Comparison of ENCODE assay signal across 9 cellular contexts in genomic region chr17:79845601-79845949, GRCh38. TPM values are rescaled to one million over a fixed set of nuclear protein-coding genes. Genes with fewer than 3 reads are reported as not detected.
DNase-seq lines count a peak whose midpoint lies in the region; ATAC-seq and TF ChIP-seq lines count a peak whose summit lies in the region.
"Had no signal": no experiment of that assay in that cellular context is flagged by ENCODE, and none has a peak within 500 bp of the region (broad histone marks: within the 10 kb centered on the region; RNA-seq: fewer than 3 reads in every experiment).

No MANE protein-coding gene starts in this region.

- peaks cover 57% of the 10 kb centered on the region for H3K27me3 Mint-ChIP-seq in CD4-positive, alpha-beta T cell
- H3K27me3 Mint-ChIP-seq in neural crest cell (ENCODE audit: low read depth): peaks cover 58% of the 10 kb centered on the region

- no peak for ATAC-seq in CD4-positive, alpha-beta T cell (ENCODE audit: poor library complexity)
- no peak for ATAC-seq in HG03378 (IDR thresholded peaks at IDR 0.05; ENCODE audit: unreplicated experiment)

- peak; percentile 27 for TF ChIP-seq POLR2A in erythroblast (IDR thresholded peaks at IDR 0.05; ENCODE audit: low read length)

- TF ChIP-seq CTCF in CD4-positive, alpha-beta T cell (IDR thresholded peaks at IDR 0.05): no peak
- no peak for TF ChIP-seq CTCF in neural crest cell (conservative IDR thresholded peaks at IDR 0.05)

- no peaks in the 10 kb centered on the region for H3K9me3 Mint-ChIP-seq in CD4-positive, alpha-beta T cell
- H3K9me3 Mint-ChIP-seq in neural crest cell: no peaks in the 10 kb centered on the region

- no peaks in the 10 kb centered on the region for H3K9me3 ChIP-seq in CD4-positive, alpha-beta T cell (ENCODE audit: control insufficient read depth, low read length)
- H3K9me3 ChIP-seq: pancreas had no signal

- POLR2A ChIA-PET in CD4-positive, alpha-beta T cell (lab: Charles Lee): no interaction called here

- no peak overlapping the region for H3K27ac Mint-ChIP-seq in CD4-positive, alpha-beta T cell
- H3K27ac Mint-ChIP-seq in neural crest cell (ENCODE audit: unreplicated experiment): no peak overlapping the region

- intact Hi-C loops in CD4-positive, alpha-beta T cell (cut with DNase I, micrococcal nuclease): loop anchor here in 1 of 2 experiments (2.0 kb wide), 1 partner anchor 145 kb away; no protein-coding TSS in a partner anchor

- peaks cover 38% of the 10 kb centered on the region for H3K27me3 ChIP-seq in CD4-positive, alpha-beta T cell (ENCODE audit: control insufficient read depth, insufficient read depth, low read length)

- H3K36me3 Mint-ChIP-seq in CD4-positive, alpha-beta T cell (ENCODE audit: low read depth): no peaks in the 10 kb centered on the region
- H3K36me3 Mint-ChIP-seq in neural crest cell (ENCODE audit: low read depth): no peaks in the 10 kb centered on the region

- peaks cover 35% of the 10 kb centered on the region for H3K4me1 Mint-ChIP-seq in CD4-positive, alpha-beta T cell (ENCODE audit: low read depth)
- peaks cover 27% of the 10 kb centered on the region for H3K4me1 Mint-ChIP-seq in neural crest cell

- H3K4me3 Mint-ChIP-seq in CD4-positive, alpha-beta T cell: peak overlapping the region; percentile 7
- H3K4me3 Mint-ChIP-seq in neural crest cell: peak overlapping the region; percentile 75

- DNase-seq in CD4-positive, alpha-beta T cell: no peak
- DNase-seq in NOMO-1 treated with dmso at 0.1 percent for 144 hours (lab: John Stamatoyannopoulos, UW; ENCODE audit: unreplicated experiment) (peak; percentile 50), erythroblast (lab: John Stamatoyannopoulos, UW) (peak; percentile 64 to 71), neural crest cell (ENCODE audit: low read depth, low spot score) (no peak)
- DNase-seq in stimulated activated CD4-positive, alpha-beta T cell treated with anti-CD3 and anti-CD28 coated beads, Interleukin-2, amount 100 ng/mL, for 48 hours: no peak
- no peak for DNase-seq in stimulated activated CD4-positive, alpha-beta T cell treated with anti-CD3 and anti-CD28 coated beads, Interleukin-1b, Interleukin-23, amount 100 ng/mL, for 48 hours
- no peak for DNase-seq in activated CD8-positive, alpha-beta memory T cell treated with anti-CD3 and anti-CD28 coated beads, Interleukin-2, amount 50 U/mL, for 48 hours

- no peak overlapping the region for H3K27ac ChIP-seq in CD4-positive, alpha-beta T cell (ENCODE audit: low read depth, low read length)

- CTCF ChIA-PET in CD4-positive, alpha-beta T cell (lab: Charles Lee): interaction anchor here (0.9 to 1.4 kb wide), 3 partner anchors 34 to 100 kb away, joined by 3 to 7 read pairs (median 3); no protein-coding TSS in a partner anchor

RNA-seq across cellular contexts. Expression of gene CBX4, which starts 6.3 kb away (rescaled TPM):
- 100 to 1,000 TPM; 196 to 202 TPM for total RNA-seq in CD4-positive, alpha-beta T cell
- total RNA-seq in neural crest cell: 19.1 and 21.0 TPM in 2 replicates

RNA-seq across cellular contexts. Expression of gene CBX8, which starts 48.7 kb away (rescaled TPM):
- 1 to 10 TPM; 5.3 to 6.5 TPM for total RNA-seq in CD4-positive, alpha-beta T cell
- 16.5 and 19.2 TPM in 2 replicates for total RNA-seq in neural crest cell

Comparison
In these comparisons a context has a peak if more than half of its experiments do, and no peak if none do; other contexts are left out.
1. DNase-seq: peak in NOMO-1 treated with dmso at 0.1 percent for 144 hours (single experiment) and erythroblast (2 of 2); none in CD4-positive, alpha-beta T cell (0 of 10), neural crest cell (single experiment), stimulated activated CD4-positive, alpha-beta T cell treated with anti-CD3 and anti-CD28 coated beads, Interleukin-2, amount 100 ng/mL, for 48 hours (0 of 2), stimulated activated CD4-positive, alpha-beta T cell treated with anti-CD3 and anti-CD28 coated beads, Interleukin-1b, Interleukin-23, amount 100 ng/mL, for 48 hours (single experiment) and activated CD8-positive, alpha-beta memory T cell treated with anti-CD3 and anti-CD28 coated beads, Interleukin-2, amount 50 U/mL, for 48 hours (single experiment).